ENCODE assay signal across 15 cellular contexts in genomic region chr15:89926158-89926557, GRCh38.
"Had no signal": no experiment of that assay in that cellular context is flagged by ENCODE, and none has a peak within 500 bp of the region (broad histone marks: within the 10 kb centered on the region; RNA-seq: fewer than 3 reads in every experiment).

No MANE protein-coding gene starts in this region.

- DNase-seq: activated CD4-positive, alpha-beta T cell treated with anti-CD3 and anti-CD28 coated beads for 1 hour; activated CD4-positive, alpha-beta T cell treated with anti-CD3 and anti-CD28 coated beads, Interleukin-2, amount 50 U/mL, for 4 hours; activated naive CD4-positive, alpha-beta T cell treated with anti-CD3 and anti-CD28 coated beads, Interleukin-2, amount 50 U/mL, for 16 hours; colonic mucosa; heart right ventricle; left colon; naive B cell; stimulated activated CD4-positive, alpha-beta T cell treated with anti-CD3 and anti-CD28 coated beads, Interleukin-1b, Interleukin-23, amount 100 ng/mL, for 48 hours; stimulated activated naive CD8-positive, alpha-beta T cell treated with anti-CD3 and anti-CD28 coated beads, Interleukin-15, amount 100 ng/mL, for 72 hours; T-cell; T-helper 9 cell; testis had no signal

- H3K36me3 ChIP-seq: colonic mucosa, gastroesophageal sphincter, heart right ventricle had no signal

- H3K27me3 ChIP-seq: colonic mucosa, gastroesophageal sphincter, testis had no signal

- H3K4me3 Mint-ChIP-seq: naive B cell; stimulated activated naive CD8-positive, alpha-beta T cell treated with anti-CD3 and anti-CD28 coated beads, Interleukin-15, amount 100 ng/mL, for 72 hours; T-cell had no signal

- H3K36me3 Mint-ChIP-seq: naive B cell, T-cell had no signal

- H3K9ac ChIP-seq: parathyroid adenoma had no signal

- H3K9me3 ChIP-seq: colonic mucosa, gastroesophageal sphincter, heart right ventricle, testis had no signal

- ATAC-seq: esophagus mucosa; gastroesophageal sphincter; heart right ventricle; left colon; stimulated activated naive CD8-positive, alpha-beta T cell treated with anti-CD3 and anti-CD28 coated beads, Interleukin-15, amount 100 ng/mL, for 72 hours; T-cell had no signal

- H3K27ac Mint-ChIP-seq: naive B cell; stimulated activated naive CD8-positive, alpha-beta T cell treated with anti-CD3 and anti-CD28 coated beads, Interleukin-15, amount 100 ng/mL, for 72 hours; T-cell had no signal

- H3K27me3 Mint-ChIP-seq: naive B cell; stimulated activated naive CD8-positive, alpha-beta T cell treated with anti-CD3 and anti-CD28 coated beads, Interleukin-15, amount 100 ng/mL, for 72 hours; T-cell had no signal

- H3K4me3 ChIP-seq: colonic mucosa, gastroesophageal sphincter, heart right ventricle, testis had no signal

- H3K9me3 Mint-ChIP-seq: naive B cell; stimulated activated naive CD8-positive, alpha-beta T cell treated with anti-CD3 and anti-CD28 coated beads, Interleukin-15, amount 100 ng/mL, for 72 hours; T-cell had no signal

- H3K4me1 Mint-ChIP-seq: naive B cell; stimulated activated naive CD8-positive, alpha-beta T cell treated with anti-CD3 and anti-CD28 coated beads, Interleukin-15, amount 100 ng/mL, for 72 hours; T-cell had no signal

- H3K27ac ChIP-seq: colonic mucosa, gastroesophageal sphincter, heart right ventricle, parathyroid adenoma, testis had no signal

- H3K4me1 ChIP-seq: colonic mucosa, gastroesophageal sphincter, heart right ventricle, parathyroid adenoma, testis had no signal
